ENCODE assay signal across 11 cellular contexts in genomic region chr2:218281449-218281848, GRCh38. TPM values are rescaled to one million over a fixed set of nuclear protein-coding genes. Genes with fewer than 3 reads are reported as not detected.
DNase-seq lines count a peak whose midpoint lies in the region; ATAC-seq and TF ChIP-seq lines count a peak whose summit lies in the region.
"Had no signal": no experiment of that assay in that cellular context is flagged by ENCODE, and none has a peak within 500 bp of the region (broad histone marks: within the 10 kb centered on the region; RNA-seq: fewer than 3 reads in every experiment).

No MANE protein-coding gene starts in this region.

- H3K27ac Mint-ChIP-seq in neural progenitor cell: peak overlapping the region; percentile 87
- H3K27ac Mint-ChIP-seq: CD8-positive, alpha-beta T cell had no signal

- no peaks in the 10 kb centered on the region for H3K27me3 ChIP-seq in neural progenitor cell

- no peak overlapping the region for H3K4me2 ChIP-seq in neural progenitor cell

- no peaks in the 10 kb centered on the region for H3K79me2 ChIP-seq in neural progenitor cell (ENCODE audit: low read depth)

- TF ChIP-seq CTCF in 22Rv1 (IDR thresholded peaks at IDR 0.05): no peak
- no peak for TF ChIP-seq CTCF in VCaP (conservative IDR thresholded peaks at IDR 0.05)
- no peak for TF ChIP-seq CTCF in neural progenitor cell (IDR thresholded peaks at IDR 0.05)

- H3K27me3 Mint-ChIP-seq in neural progenitor cell (ENCODE audit: insufficient read depth, low read depth): peaks cover 4% of the 10 kb centered on the region

- peak; percentile 34 for DNase-seq in fibroblast of gingiva (ENCODE audit: low read depth)
- no peak for DNase-seq in neural progenitor cell (ENCODE audit: low spot score)
- DNase-seq in NCI-H446 (lab: John Stamatoyannopoulos, UW): no peak
- DNase-seq in NCI-H226: no peak
- DNase-seq: NCI-H1092 had no signal

- no peaks in the 10 kb centered on the region for H3K36me3 ChIP-seq in neural progenitor cell

- ATAC-seq in GM18873 (IDR thresholded peaks at IDR 0.05; ENCODE audit: low FRiP score, unreplicated experiment) (no peak), HG02623 (IDR thresholded peaks at IDR 0.05; ENCODE audit: unreplicated experiment) (no peak)
- ATAC-seq: CD8-positive, alpha-beta T cell; Panc1 had no signal

- peaks cover 3% of the 10 kb centered on the region for H3K4me1 Mint-ChIP-seq in neural progenitor cell

- H3F3A ChIP-seq in neural progenitor cell (ENCODE audit: low read depth): no peaks in the 10 kb centered on the region

- no peaks in the 10 kb centered on the region for H3K4me1 ChIP-seq in neural progenitor cell

- H3K27ac ChIP-seq in 22Rv1 (peak overlapping the region; percentile 35; the same call in 1 of the 2 replicates), VCaP (peak overlapping the region; percentile 65), neural progenitor cell (no peak overlapping the region)

- H3K9me3 Mint-ChIP-seq in neural progenitor cell: no peaks in the 10 kb centered on the region
- H3K9me3 Mint-ChIP-seq: CD8-positive, alpha-beta T cell had no signal

- H3K36me3 Mint-ChIP-seq in neural progenitor cell: no peaks in the 10 kb centered on the region

- H3K9me3 ChIP-seq in neural progenitor cell (ENCODE audit: low read depth): no peaks in the 10 kb centered on the region

- no peak overlapping the region for H2AFZ ChIP-seq in neural progenitor cell (replicated peaks)

- H4K20me1 ChIP-seq in neural progenitor cell (ENCODE audit: low read depth): no peaks in the 10 kb centered on the region

- H3K4me3 Mint-ChIP-seq in neural progenitor cell: no peak overlapping the region
- H3K4me3 Mint-ChIP-seq: CD8-positive, alpha-beta T cell had no signal

- H3K4me3 ChIP-seq in neural progenitor cell: no peak overlapping the region

- no peak overlapping the region for H3K9ac ChIP-seq in neural progenitor cell

RNA-seq across cellular contexts. Expression of gene TMBIM1, which starts 10.9 kb away (rescaled TPM):
- total RNA-seq in neural progenitor cell (ENCODE audit: low replicate concordance): 11.1 and 14.1 TPM in 2 replicates

RNA-seq across cellular contexts. Expression of gene PNKD, which starts 11.1 kb away (rescaled TPM):
- total RNA-seq in neural progenitor cell (ENCODE audit: low replicate concordance): 13.5 and 31.1 TPM in 2 replicates

RNA-seq across cellular contexts. Expression of gene AAMP, which starts 11.5 kb away (rescaled TPM):
- total RNA-seq in neural progenitor cell (ENCODE audit: low replicate concordance): 90.4 and 151 TPM in 2 replicates

RNA-seq across cellular contexts. Expression of gene GPBAR1, which starts 20.6 kb away (rescaled TPM):
- total RNA-seq in neural progenitor cell (ENCODE audit: low replicate concordance): 0.09 TPM in 1 of 2 replicates, not detected in the other
